ENCODE assay signal across 20 cellular contexts in genomic region chr15:67563961-67564570, GRCh38. TPM values are rescaled to one million over a fixed set of nuclear protein-coding genes. Genes with fewer than 3 reads are reported as not detected.
DNase-seq lines count a peak whose midpoint lies in the region; ATAC-seq lines count a peak whose summit lies in the region.
"Had no signal": no experiment of that assay in that cellular context is flagged by ENCODE, and none has a peak within 500 bp of the region (broad histone marks: within the 10 kb centered on the region; RNA-seq: fewer than 3 reads in every experiment).

No MANE protein-coding gene starts in this region.

- CTCF ChIA-PET in activated CD8-positive, alpha-beta memory T cell treated with anti-CD3 and anti-CD28 coated beads, Interleukin-2, amount 10 ng/mL, durations not matched to agents 7 days and 5 days (lab: Charles Lee) = no interaction called here

- no peak for ATAC-seq in activated CD8-positive, alpha-beta memory T cell treated with anti-CD3 and anti-CD28 coated beads, Interleukin-2, amount 10 ng/mL, durations not matched to agents 7 days and 5 days
- peak; percentile 7 for ATAC-seq in HG02642 (IDR thresholded peaks at IDR 0.05; ENCODE audit: poor library complexity, unreplicated experiment)
- no peak for ATAC-seq in GM21619 (IDR thresholded peaks at IDR 0.05; ENCODE audit: unreplicated experiment)
- ATAC-seq: Right ventricle myocardium inferior, upper lobe of right lung had no signal

- H3K27ac Mint-ChIP-seq in activated CD8-positive, alpha-beta memory T cell treated with anti-CD3 and anti-CD28 coated beads, Interleukin-2, amount 10 ng/mL, durations not matched to agents 7 days and 5 days = peak overlapping the region; percentile 30
- H3K27ac Mint-ChIP-seq: nephron progenitor cell had no signal

- DNase-seq in activated CD8-positive, alpha-beta memory T cell treated with anti-CD3 and anti-CD28 coated beads, Interleukin-2, amount 10 ng/mL, durations not matched to agents 7 days and 5 days = no peak
- DNase-seq in activated CD8-positive, alpha-beta memory T cell treated with anti-CD3 and anti-CD28 coated beads for 24 hours = no peak
- peak; percentile 59 for DNase-seq in SK-MEL-5 (ENCODE audit: low read depth, low spot score)
- DNase-seq in C1 segment of cervical spinal cord (lab: John Stamatoyannopoulos, UW) = no peak
- DNase-seq in NCI-H187 (lab: John Stamatoyannopoulos, UW) = no peak
- no peak for DNase-seq in HT-29 (ENCODE audit: low spot score)
- DNase-seq: activated CD4-positive, alpha-beta T cell treated with anti-CD3 and anti-CD28 coated beads, Interleukin-2, amount 50 U/mL, for 4 hours; activated naive CD4-positive, alpha-beta T cell treated with Interleukin-2 at 50 U/mL for 16 hours; aorta; effector CD4-positive, alpha-beta T cell; esophagus squamous epithelium; NCI-H1092 treated with DMSO at 0.1 percent for 48 hours; NCI-H2081; NCI-H524 treated with DMSO at 0.1 percent for 48 hours; nephron progenitor cell; stimulated activated CD4-positive, alpha-beta T cell treated with anti-CD3 and anti-CD28 coated beads, Interleukin-4, amount 100 ng/mL, for 4 hours; upper lobe of right lung had no signal

- in situ Hi-C loops in SK-MEL-5 (cut with HindIII; ENCODE audit: low pct_unique_long_range_greater_than_20kb, low sequenced_read_pairs) = no loop called here

- H3K4me3 Mint-ChIP-seq in activated CD8-positive, alpha-beta memory T cell treated with anti-CD3 and anti-CD28 coated beads, Interleukin-2, amount 10 ng/mL, durations not matched to agents 7 days and 5 days = no peak overlapping the region
- H3K4me3 Mint-ChIP-seq: nephron progenitor cell had no signal

- H3K4me1 Mint-ChIP-seq in activated CD8-positive, alpha-beta memory T cell treated with anti-CD3 and anti-CD28 coated beads, Interleukin-2, amount 10 ng/mL, durations not matched to agents 7 days and 5 days = peaks cover 18% of the 10 kb centered on the region

- no peaks in the 10 kb centered on the region for H3K27me3 Mint-ChIP-seq in activated CD8-positive, alpha-beta memory T cell treated with anti-CD3 and anti-CD28 coated beads, Interleukin-2, amount 10 ng/mL, durations not matched to agents 7 days and 5 days

- H3K36me3 Mint-ChIP-seq in activated CD8-positive, alpha-beta memory T cell treated with anti-CD3 and anti-CD28 coated beads, Interleukin-2, amount 10 ng/mL, durations not matched to agents 7 days and 5 days = peaks cover 16% of the 10 kb centered on the region

- peaks cover 2% of the 10 kb centered on the region for H3K9me3 Mint-ChIP-seq in activated CD8-positive, alpha-beta memory T cell treated with anti-CD3 and anti-CD28 coated beads, Interleukin-2, amount 10 ng/mL, durations not matched to agents 7 days and 5 days (ENCODE audit: low read depth)

RNA-seq across cellular contexts. Expression of gene MAP2K5, which starts 21.6 kb away (rescaled TPM):
- 10 to 100 TPM; 15.7 to 23.5 TPM for total RNA-seq in activated CD8-positive, alpha-beta memory T cell treated with anti-CD3 and anti-CD28 coated beads, Interleukin-2, amount 10 ng/mL, durations not matched to agents 7 days and 5 days
- total RNA-seq in SK-MEL-5 (2014; rRNA removed; shearing (Covaris generic)) = 6.0 and 8.3 TPM in 2 replicates
- 16.4 and 18.8 TPM in 2 replicates for polyA plus RNA-seq in SK-MEL-5 (2015; cell fraction: cytosol; rRNA removed)
- polyA plus RNA-seq in SK-MEL-5 (2015; cell fraction: nucleus; rRNA removed) = 9.2 and 11.1 TPM in 2 replicates
- 3.6 and 3.8 TPM in 2 replicates for total RNA-seq in HT-29 (2014; rRNA removed; shearing (Covaris generic))

RNA-seq across cellular contexts. Expression of gene C15orf61, which starts 43.1 kb away (rescaled TPM):
- total RNA-seq in activated CD8-positive, alpha-beta memory T cell treated with anti-CD3 and anti-CD28 coated beads, Interleukin-2, amount 10 ng/mL, durations not matched to agents 7 days and 5 days = 1 to 10 TPM; 3.5 to 3.8 TPM
- 3.3 and 4.5 TPM in 2 replicates for total RNA-seq in SK-MEL-5 (2014; rRNA removed; shearing (Covaris generic))
- polyA plus RNA-seq in SK-MEL-5 (2015; cell fraction: cytosol; rRNA removed) = 3.4 and 8.9 TPM in 2 replicates
- polyA plus RNA-seq in SK-MEL-5 (2015; cell fraction: nucleus; rRNA removed) = 7.6 and 11.6 TPM in 2 replicates
- total RNA-seq in HT-29 (2014; rRNA removed; shearing (Covaris generic)) = 5.4 and 9.6 TPM in 2 replicates
